In genomic region chr6:123925360-123925759, GRCh38 we compare ENCODE assay signal across 8 cellular contexts.
DNase-seq lines count a peak whose midpoint lies in the region; ATAC-seq, FAIRE-seq and TF ChIP-seq lines count a peak whose summit lies in the region.

No MANE protein-coding gene starts in this region.

- peak; percentile 50 for FAIRE-seq in H54 (lab: Jason Lieb, UNC)

- peak; percentile 3 for DNase-seq in H54 (ENCODE audit: insufficient read length, low spot score)
- DNase-seq in HPDE6-E6E7 (ENCODE audit: extremely low spot score), result peak; percentile 74
- DNase-seq in fibroblast of peridontal ligament (ENCODE audit: extremely low read depth), result peak; percentile 7
- no peak for DNase-seq in AML-193 (lab: John Stamatoyannopoulos, UW)
- DNase-seq in iPS-NIHi7 (ENCODE audit: extremely low spot score), result no peak
- no peak for DNase-seq in NCI-H2227 treated with DMSO at 0.1 percent for 48 hours (lab: John Stamatoyannopoulos, UW)
- no peak for DNase-seq in stimulated activated CD4-positive, alpha-beta T cell treated with anti-CD3 and anti-CD28 coated beads, Interleukin-15, amount 100 ng/mL, for 24 hours

- ATAC-seq in GM18867 (IDR thresholded peaks at IDR 0.05; ENCODE audit: unreplicated experiment), result peak; percentile 92

- TF ChIP-seq POLR2A in H54 (IDR thresholded peaks at IDR 0.05; ENCODE audit: low read depth, low read length), result no peak

Comparison
In these comparisons a context has a peak if more than half of its experiments do, and no peak if none do; other contexts are left out.
1. DNase-seq: peak in H54 (single experiment), HPDE6-E6E7 (single experiment) and fibroblast of peridontal ligament (single experiment); none in AML-193 (0 of 2), iPS-NIHi7 (single experiment), NCI-H2227 treated with DMSO at 0.1 percent for 48 hours (single experiment) and stimulated activated CD4-positive, alpha-beta T cell treated with anti-CD3 and anti-CD28 coated beads, Interleukin-15, amount 100 ng/mL, for 24 hours (single experiment).